ENCODE assay signal across 23 cellular contexts in genomic region chr22:49586244-49586748, GRCh38.
DNase-seq lines count a peak whose midpoint lies in the region; ATAC-seq and TF ChIP-seq lines count a peak whose summit lies in the region.
"Had no signal": no experiment of that assay in that cellular context is flagged by ENCODE, and none has a peak within 500 bp of the region (broad histone marks: within the 10 kb centered on the region; RNA-seq: fewer than 3 reads in every experiment).

No MANE protein-coding gene starts in this region.

- no peaks in the 10 kb centered on the region for H3K79me2 ChIP-seq in PC-3 (ENCODE audit: low read length)

- TF ChIP-seq CTCF in PC-3 (conservative IDR thresholded peaks at IDR 0.05; ENCODE audit: low read depth, low read length) = no peak
- no peak for TF ChIP-seq CTCF in fibroblast of mammary gland (conservative IDR thresholded peaks at IDR 0.05; ENCODE audit: control insufficient read depth, insufficient read depth, low read depth, low read length)
- TF ChIP-seq CTCF in spleen (IDR thresholded peaks at IDR 0.05 in 8 of 11, conservative IDR thresholded peaks at IDR 0.05 in 3 of 11) = no peak
- no peak for TF ChIP-seq CTCF in brain microvascular endothelial cell (IDR thresholded peaks at IDR 0.05; ENCODE audit: low read depth, low read length, missing control alignments)
- TF ChIP-seq CTCF in foreskin keratinocyte (conservative IDR thresholded peaks at IDR 0.05) = no peak

- no peaks in the 10 kb centered on the region for H3K9me3 ChIP-seq in PC-3 (ENCODE audit: low read length)
- peaks cover 0 to 3% (median 0%) of the 10 kb centered on the region in 8 donors for H3K9me3 ChIP-seq in spleen
- H3K9me3 ChIP-seq: A549, colonic mucosa, upper lobe of left lung had no signal

- H3K27ac ChIP-seq in PC-3 (ENCODE audit: low read length) = no peak overlapping the region
- H3K27ac ChIP-seq in spleen = no peak overlapping the region
- H3K27ac ChIP-seq in brain microvascular endothelial cell = no peak overlapping the region
- no peak overlapping the region for H3K27ac ChIP-seq in foreskin keratinocyte
- H3K27ac ChIP-seq: A549, BLaER1, colonic mucosa, upper lobe of left lung had no signal

- in situ Hi-C loops in brain microvascular endothelial cell (cut with HindIII; ENCODE audit: low pct_ligation_motif_present, low sequenced_read_pairs) = no loop called here

- ATAC-seq in PC-3 (no peak), foreskin keratinocyte (no peak)
- ATAC-seq: natural killer cell had no signal

- no peaks in the 10 kb centered on the region for H3F3A ChIP-seq in PC-3 (ENCODE audit: low read length, unreplicated experiment)

- H3K4me3 ChIP-seq in PC-3 (ENCODE audit: low read length) (no peak overlapping the region), fibroblast of mammary gland (ENCODE audit: control insufficient read depth, low read depth, low read length) (no peak overlapping the region), spleen (no peak overlapping the region), brain microvascular endothelial cell (ENCODE audit: low read depth, low read length) (no peak overlapping the region)
- H3K4me3 ChIP-seq: A549, BLaER1, colonic mucosa, upper lobe of left lung had no signal

- H3K9ac ChIP-seq in PC-3 (ENCODE audit: low read length) = no peak overlapping the region
- H3K9ac ChIP-seq: BLaER1 had no signal

- peak; percentile 9 for DNase-seq in activated naive CD4-positive, alpha-beta T cell treated with anti-CD3 and anti-CD28 coated beads, Interleukin-2, amount 50 U/mL, for 16 hours
- DNase-seq in activated naive CD4-positive, alpha-beta T cell (lab: John Stamatoyannopoulos, UW) = no peak
- DNase-seq in PC-3 = peak; percentile 2
- peak; percentile 4 for DNase-seq in fibroblast of mammary gland (ENCODE audit: low read depth)
- DNase-seq in spleen = peak; percentile 65
- DNase-seq in Ammon's horn (ENCODE audit: low spot score) = no peak
- DNase-seq in brain microvascular endothelial cell = no peak
- DNase-seq in foreskin keratinocyte = no peak
- DNase-seq: activated CD8-positive, alpha-beta memory T cell treated with anti-CD3 and anti-CD28 coated beads for 24 hours; activated naive CD8-positive, alpha-beta T cell treated with anti-CD3 and anti-CD28 coated beads, Interleukin-2, amount 10 ng/mL, durations not matched to agents 7 days and 5 days; colonic mucosa; GOT3; KG1; midbrain; natural killer cell; NCI-H187 treated with DMSO at 0.1 percent for 48 hours; NCI-H774; OCI-M1; SHP77; SW 1271 had no signal

- POLR2A ChIA-PET in PC-3 (lab: Charles Lee; ENCODE audit: unreplicated experiment) = no interaction called here

- intact Hi-C loops in PC-3 (cut with micrococcal nuclease) (no loop called here), spleen (cut with DNase I; ENCODE audit: low total_unique reads) (no loop called here)

- BruUV-seq in PC-3 (replicated peaks; lab: Mats Ljungman, UMichigan) = no TSS peak

- no peak for TF ChIP-seq POLR2A in spleen (IDR thresholded peaks at IDR 0.05)

- H2AFZ ChIP-seq in PC-3 (ENCODE audit: low read length) = no peak overlapping the region

- H3K27me3 ChIP-seq in PC-3 (ENCODE audit: low read length) = peaks cover 81% of the 10 kb centered on the region
- no peaks in the 10 kb centered on the region for H3K27me3 ChIP-seq in spleen (replicated peaks in 1 of 7)
- H3K27me3 ChIP-seq in brain microvascular endothelial cell (replicated peaks) = no peaks in the 10 kb centered on the region
- no peaks in the 10 kb centered on the region for H3K27me3 ChIP-seq in foreskin keratinocyte
- H3K27me3 ChIP-seq: BLaER1, colonic mucosa, upper lobe of left lung had no signal

- no peaks in the 10 kb centered on the region for H3K9me2 ChIP-seq in PC-3 (replicated peaks; ENCODE audit: low read length)

- no peaks in the 10 kb centered on the region for H4K20me1 ChIP-seq in PC-3 (ENCODE audit: low read length)

- H3K4me2 ChIP-seq in PC-3 (ENCODE audit: low read length) = no peak overlapping the region
- H3K4me2 ChIP-seq: A549, BLaER1 had no signal

- 84 to 94% (median 86%) methylated on average over 19 to 20 of the region's 20 CpGs for WGBS in spleen, 5 donors

- CTCF ChIA-PET in PC-3 (lab: Charles Lee) = no interaction called here

- H3K4me1 ChIP-seq in PC-3 (ENCODE audit: insufficient read depth, low read length) (no peaks in the 10 kb centered on the region), spleen (peaks cover 0 to 8% (median 2%) of the 10 kb centered on the region in 6 donors), foreskin keratinocyte (no peaks in the 10 kb centered on the region)
- H3K4me1 ChIP-seq: A549, colonic mucosa had no signal

- no peaks in the 10 kb centered on the region for H3K36me3 ChIP-seq in PC-3 (ENCODE audit: low read depth, low read length)
- peaks cover 0 to 51% (median 9%) of the 10 kb centered on the region in 6 donors for H3K36me3 ChIP-seq in spleen
- no peaks in the 10 kb centered on the region for H3K36me3 ChIP-seq in brain microvascular endothelial cell (replicated peaks)
- H3K36me3 ChIP-seq: colonic mucosa had no signal

Comparison
In these comparisons a context has a peak if more than half of its experiments do, and no peak if none do; other contexts are left out.
1. DNase-seq: peak in activated naive CD4-positive, alpha-beta T cell treated with anti-CD3 and anti-CD28 coated beads, Interleukin-2, amount 50 U/mL, for 16 hours (single experiment), PC-3 (single experiment), fibroblast of mammary gland (single experiment) and spleen (single experiment); none in activated naive CD4-positive, alpha-beta T cell (0 of 4), Ammon's horn (single experiment), brain microvascular endothelial cell (single experiment) and foreskin keratinocyte (0 of 2).